In the genomic region with DNA sequence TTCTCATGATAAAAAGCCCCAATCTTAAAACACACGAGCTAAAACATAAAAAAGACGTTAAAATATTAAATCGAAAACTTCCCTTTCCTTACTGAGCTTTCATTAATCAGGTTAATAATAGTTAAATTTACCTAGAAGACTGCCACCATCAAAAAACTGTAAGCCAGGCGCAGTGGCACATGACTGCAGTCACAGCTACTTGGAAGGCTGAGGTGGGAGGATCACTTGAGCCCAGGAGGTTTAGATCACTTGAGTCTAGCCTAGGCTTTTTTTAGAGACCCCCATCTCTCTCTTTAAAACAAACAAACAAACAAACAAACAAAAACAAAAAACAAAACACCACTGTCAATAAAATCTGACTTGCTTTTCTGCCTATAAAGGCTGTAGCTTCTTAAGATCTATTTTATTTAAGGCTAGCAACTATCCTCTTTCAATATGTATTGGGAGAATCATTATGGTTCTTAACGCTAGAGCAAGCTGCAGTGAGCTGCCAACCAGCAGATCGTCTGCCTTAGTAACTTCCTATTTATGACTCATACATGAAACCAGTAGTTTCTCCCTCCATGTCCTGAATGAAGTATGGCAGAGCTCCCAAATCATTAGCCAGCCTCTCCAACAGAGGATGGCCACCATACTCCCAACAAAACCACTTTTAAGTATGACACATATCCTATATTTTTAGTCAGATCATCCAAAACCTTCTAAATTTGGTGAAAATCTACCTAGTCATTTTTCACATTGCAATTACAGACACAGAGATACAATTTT, we compare ENCODE assay signal across 1 cellular context.
A peak's percentile ranks its signal among the peaks of the same experiment; 100 is the strongest.
TF ChIP-seq lines count a peak whose summit lies in the region.

No MANE protein-coding gene starts in this region.

TF ChIP-seq in HEK293, 187 proteins besides CTCF, POLR2A, EP300 and RAD21 (continued from another document):
- TF ChIP-seq ZBTB6 (tag by site-specific recombination; IDR thresholded peaks at IDR 0.05) (peak; percentile 45; the same call in 1 of the 2 replicates), ZNF501 (tag by site-specific recombination; IDR thresholded peaks at IDR 0.05) (no peak), GLI4 (tag by site-specific recombination; IDR thresholded peaks at IDR 0.05) (no peak), OSR2 (tag by site-specific recombination; IDR thresholded peaks at IDR 0.05) (peak; percentile 74), IKZF3 (tag by site-specific recombination; IDR thresholded peaks at IDR 0.05) (peak; percentile 83), KLF8 (tag by site-specific recombination; IDR thresholded peaks at IDR 0.05) (no peak), ZNF133 (tag by site-specific recombination; IDR thresholded peaks at IDR 0.05) (no peak), ZNF560 (tag by site-specific recombination; IDR thresholded peaks at IDR 0.05; ENCODE audit: borderline replicate concordance) (no peak), ZNF596 (tag by site-specific recombination; IDR thresholded peaks at IDR 0.05) (no peak), ZNF626 (tag by site-specific recombination; IDR thresholded peaks at IDR 0.05) (no peak), ZSCAN4 (tag by site-specific recombination; IDR thresholded peaks at IDR 0.05) (no peak), ZNF211 (tag by site-specific recombination; IDR thresholded peaks at IDR 0.05; ENCODE audit: low read depth) (no peak), ZNF701 (tag by site-specific recombination; IDR thresholded peaks at IDR 0.05) (no peak)
